ENCODE assay signal across 8 cellular contexts in the genomic region with DNA sequence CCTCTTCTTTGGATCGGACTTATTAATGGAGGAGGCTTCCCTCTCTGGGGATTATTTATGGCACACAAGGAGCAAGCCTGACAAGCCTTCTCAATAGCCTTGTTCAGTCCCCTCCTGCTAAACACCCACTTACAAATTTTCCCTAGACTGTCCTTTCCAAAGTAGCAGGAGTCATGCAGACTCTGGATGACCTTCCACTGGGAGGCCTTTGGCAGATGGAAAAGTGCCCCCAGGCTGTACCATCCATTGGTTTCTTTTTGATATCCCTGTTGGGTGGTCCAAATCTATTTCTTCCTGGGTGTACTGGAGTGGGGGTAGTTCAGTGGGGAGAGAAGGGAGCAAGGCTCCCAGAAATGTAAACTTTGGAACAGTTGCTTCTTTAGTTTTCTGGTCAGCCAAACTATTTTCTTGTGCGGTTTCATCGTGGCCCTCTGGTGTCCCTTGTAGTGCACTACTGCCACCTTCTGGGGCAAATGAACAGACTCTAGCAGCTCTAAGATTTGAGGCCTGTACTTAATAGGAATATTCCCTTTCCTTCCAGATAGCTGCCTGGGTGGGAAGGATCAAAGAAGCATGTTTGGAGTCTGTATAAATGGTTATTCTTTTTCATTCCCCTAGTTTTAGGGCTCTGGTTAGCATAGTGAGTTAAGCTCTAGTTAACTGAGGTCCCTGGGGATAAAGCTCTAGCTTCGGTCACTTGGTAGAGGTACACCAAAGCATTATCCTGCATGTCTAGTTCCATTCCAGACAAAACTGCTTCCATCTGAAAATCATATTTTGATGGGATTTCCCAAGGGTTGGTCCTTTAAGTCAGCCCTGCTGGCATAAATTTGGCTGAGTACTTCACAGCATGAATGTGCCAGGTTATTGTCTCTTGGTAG.
A peak's percentile ranks its signal among the peaks of the same experiment; 100 is the strongest.
DNase-seq lines count a peak whose midpoint lies in the region; ATAC-seq and TF ChIP-seq lines count a peak whose summit lies in the region.

No MANE protein-coding gene starts in this region.

- ATAC-seq in GM18517 (IDR thresholded peaks at IDR 0.05; ENCODE audit: unreplicated experiment), result peak; percentile 62
- peak; percentile 83 for ATAC-seq in HG02943 (IDR thresholded peaks at IDR 0.05; ENCODE audit: low read depth, unreplicated experiment)
- no peak for ATAC-seq in activated CD4-positive, CD25-positive, alpha-beta regulatory T cell treated with anti-CD3 and anti-CD28 coated beads, Interleukin-2, amount 50 U/mL, for 24 hours

- DNase-seq in CMK (ENCODE audit: low read depth) (peak; percentile 5), NCI-H2107 treated with DMSO at 0.1 percent for 48 hours (lab: John Stamatoyannopoulos, UW; ENCODE audit: unreplicated experiment) (peak; percentile 47), astrocyte of the spinal cord (ENCODE audit: low read depth, low spot score) (peak; percentile 70), islet precursor cell (peak; percentile 83), type B pancreatic cell (ENCODE audit: extremely low spot score, unreplicated experiment) (no peak)

- no peak overlapping the region for H3K4me3 Mint-ChIP-seq in type B pancreatic cell

- in situ Hi-C loops in astrocyte of the spinal cord (cut with HindIII; ENCODE audit: low sequenced_read_pairs), result no loop called here

- peaks cover 7% of the 10 kb centered on the region for H3K4me1 Mint-ChIP-seq in type B pancreatic cell (ENCODE audit: unreplicated experiment)

- no peak overlapping the region for H3K27ac Mint-ChIP-seq in type B pancreatic cell

- peak; percentile 79 for TF ChIP-seq CTCF in astrocyte of the spinal cord (IDR thresholded peaks at IDR 0.05; ENCODE audit: low read depth, low read length)
- peak; percentile 77 for TF ChIP-seq CTCF in type B pancreatic cell (conservative IDR thresholded peaks at IDR 0.05)

- H3K36me3 Mint-ChIP-seq in type B pancreatic cell, result no peaks in the 10 kb centered on the region

- H3K4me3 ChIP-seq in astrocyte of the spinal cord (ENCODE audit: low read depth, low read length), result no peak overlapping the region

- peaks cover 4% of the 10 kb centered on the region for H3K9me3 Mint-ChIP-seq in type B pancreatic cell

- no peaks in the 10 kb centered on the region for H3K27me3 Mint-ChIP-seq in type B pancreatic cell

Comparison
In these comparisons a context has a peak if more than half of its experiments do, and no peak if none do; other contexts are left out.
1. ATAC-seq: peak in GM18517 (single experiment) and HG02943 (single experiment); none in activated CD4-positive, CD25-positive, alpha-beta regulatory T cell treated with anti-CD3 and anti-CD28 coated beads, Interleukin-2, amount 50 U/mL, for 24 hours (0 of 2).